ENCODE assay signal across 20 cellular contexts in the genomic region with DNA sequence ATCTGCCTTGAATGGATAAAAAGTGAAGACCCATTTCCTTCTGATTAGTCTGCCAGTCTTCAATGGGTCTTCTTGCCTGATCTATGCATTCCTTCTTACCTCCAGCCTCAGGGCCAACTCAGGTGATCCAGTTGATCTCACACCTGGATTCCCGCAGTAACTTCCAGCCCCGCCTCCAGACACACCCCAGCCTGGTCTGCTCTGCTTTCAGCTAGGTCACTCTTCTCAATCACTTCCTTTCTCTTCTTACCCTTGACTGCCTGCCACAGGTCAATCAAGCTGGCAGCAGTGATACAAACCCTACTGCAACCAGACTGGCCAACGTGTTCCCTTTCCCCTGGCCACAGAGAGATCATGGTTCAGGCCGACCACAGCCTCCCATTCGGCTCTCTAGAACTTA.
"Had no signal": no experiment of that assay in that cellular context is flagged by ENCODE, and none has a peak within 500 bp of the region (broad histone marks: within the 10 kb centered on the region; RNA-seq: fewer than 3 reads in every experiment).

No MANE protein-coding gene starts in this region.

- H3K36me3 ChIP-seq: heart left ventricle, pancreas had no signal

- H3K4me3 ChIP-seq: coronary artery, heart left ventricle, pancreas, smooth muscle cell had no signal

- H3K27me3 ChIP-seq: heart left ventricle, pancreas had no signal

- H3K4me1 ChIP-seq: pancreas had no signal

- H3K36me3 Mint-ChIP-seq: mesothelial cell of epicardium, natural killer cell, type B pancreatic cell had no signal

- H3K9me3 ChIP-seq: heart left ventricle, pancreas had no signal

- H3K4me2 ChIP-seq: smooth muscle cell had no signal

- H3K27ac Mint-ChIP-seq: mesothelial cell of epicardium, natural killer cell, progenitor cell of endocrine pancreas, type B pancreatic cell had no signal

- FAIRE-seq: frontal cortex, pancreas, urothelium cell line had no signal

- H3K27ac ChIP-seq: coronary artery, heart left ventricle, pancreas had no signal

- H3K9me3 Mint-ChIP-seq: natural killer cell had no signal

- DNase-seq: effector CD4-positive, alpha-beta T cell; heart left ventricle; hippocampal formation; islet precursor cell; natural killer cell; nucleus accumbens; pancreas; right cardiac atrium; stimulated activated CD4-positive, alpha-beta T cell treated with anti-CD3 and anti-CD28 coated beads, Interleukin-2, amount 100 ng/mL, for 48 hours; stimulated activated naive CD4-positive, alpha-beta T cell treated with Interleukin-2 at 50 U/mL for 16 hours had no signal

- H3K4me3 Mint-ChIP-seq: mesothelial cell of epicardium, natural killer cell, neural crest cell, type B pancreatic cell had no signal

- H3K4me1 Mint-ChIP-seq: natural killer cell had no signal

- ATAC-seq: esophagus mucosa, heart left ventricle, left lobe of liver, natural killer cell, pancreas, right cardiac atrium had no signal
